ENCODE assay signal across 8 cellular contexts in the genomic region with DNA sequence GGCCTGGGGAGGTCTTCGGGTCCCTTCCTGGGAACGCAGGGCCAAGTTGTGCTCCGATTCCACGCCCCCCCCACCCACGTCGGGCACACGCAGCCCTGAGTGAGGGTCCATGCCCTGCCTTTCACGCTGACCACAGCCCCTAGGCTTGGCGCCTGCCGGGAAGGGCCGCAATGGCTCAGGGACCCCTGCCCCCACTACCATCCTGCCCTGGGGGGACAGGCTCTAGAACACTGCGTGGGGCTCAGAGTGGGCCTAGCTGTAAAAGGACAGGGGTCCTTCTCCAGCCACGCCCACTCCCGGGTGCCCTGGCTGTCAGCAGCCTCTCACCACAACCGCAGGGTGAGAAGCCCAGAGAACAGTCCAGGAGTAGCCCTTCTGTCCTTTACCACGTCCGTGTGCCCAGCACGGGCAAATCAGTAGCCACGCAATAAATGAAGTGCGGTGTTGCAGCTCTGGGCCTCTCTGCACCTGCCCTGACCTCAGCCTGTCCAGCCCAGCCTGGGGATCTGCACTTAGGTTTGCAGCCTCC. TPM values are rescaled to one million over a fixed set of nuclear protein-coding genes. Genes with fewer than 3 reads are reported as not detected.
DNase-seq lines count a peak whose midpoint lies in the region; ATAC-seq and TF ChIP-seq lines count a peak whose summit lies in the region.

No MANE protein-coding gene starts in this region.

- H3K9me3 Mint-ChIP-seq in activated naive CD8-positive, alpha-beta T cell treated with anti-CD3 and anti-CD28 coated beads, Interleukin-2, amount 50 U/mL, for 24 hours: no peaks in the 10 kb centered on the region

- H3K27me3 ChIP-seq in kidney epithelial cell (ENCODE audit: control insufficient read depth, insufficient read depth, low read length) (peaks cover 3% of the 10 kb centered on the region), stomach smooth muscle (ENCODE audit: control insufficient read depth in 1 of 2, insufficient read depth in 2 of 2, low read length in 2 of 2) (no peaks in the 10 kb centered on the region)

- no peaks in the 10 kb centered on the region for H3K9me3 ChIP-seq in stomach smooth muscle (ENCODE audit: control insufficient read depth in 2 of 2, low read length in 2 of 2)

- H3K27ac ChIP-seq in stomach smooth muscle (ENCODE audit: low read length): no peak overlapping the region

- DNase-seq in NCI-H748 (lab: John Stamatoyannopoulos, UW; ENCODE audit: unreplicated experiment) (peak; percentile 39), NCI-H748 treated with DMSO at 0.1 percent for 48 hours (lab: John Stamatoyannopoulos, UW) (no peak), kidney epithelial cell (ENCODE audit: low read depth) (no peak)
- DNase-seq in activated naive CD8-positive, alpha-beta T cell treated with anti-CD3 and anti-CD28 coated beads, Interleukin-2, amount 50 U/mL, for 24 hours: no peak
- no peak for DNase-seq in stimulated activated CD4-positive, alpha-beta T cell treated with anti-CD3 and anti-CD28 coated beads, Interleukin-2, amount 100 ng/mL, for 48 hours

- H3K27ac Mint-ChIP-seq in activated naive CD8-positive, alpha-beta T cell treated with anti-CD3 and anti-CD28 coated beads, Interleukin-2, amount 50 U/mL, for 24 hours: peak overlapping the region; percentile 60

- no peak for TF ChIP-seq CTCF in kidney epithelial cell (IDR thresholded peaks at IDR 0.05; ENCODE audit: insufficient read depth, low read length, poor library complexity, severe bottlenecking)

- ATAC-seq in activated naive CD8-positive, alpha-beta T cell treated with anti-CD3 and anti-CD28 coated beads, Interleukin-2, amount 50 U/mL, for 24 hours: no peak
- ATAC-seq in GM18519 (IDR thresholded peaks at IDR 0.05; ENCODE audit: low FRiP score, unreplicated experiment) (no peak), GM21526 (IDR thresholded peaks at IDR 0.05; ENCODE audit: low FRiP score, unreplicated experiment) (no peak)

- peaks cover 70% of the 10 kb centered on the region for H3K4me1 Mint-ChIP-seq in activated naive CD8-positive, alpha-beta T cell treated with anti-CD3 and anti-CD28 coated beads, Interleukin-2, amount 50 U/mL, for 24 hours

- H3K27me3 Mint-ChIP-seq in activated naive CD8-positive, alpha-beta T cell treated with anti-CD3 and anti-CD28 coated beads, Interleukin-2, amount 50 U/mL, for 24 hours: no peaks in the 10 kb centered on the region

- H3K4me3 ChIP-seq in kidney epithelial cell (ENCODE audit: low read depth, low read length): peak overlapping the region; percentile 47
- peak overlapping the region; percentile 61 to 76 for H3K4me3 ChIP-seq in stomach smooth muscle (ENCODE audit: low read length in 2 of 2)

- H3K4me3 Mint-ChIP-seq in activated naive CD8-positive, alpha-beta T cell treated with anti-CD3 and anti-CD28 coated beads, Interleukin-2, amount 50 U/mL, for 24 hours: peak overlapping the region; percentile 67

- peaks cover 42% of the 10 kb centered on the region for H3K4me1 ChIP-seq in stomach smooth muscle (ENCODE audit: control insufficient read depth, insufficient read depth, low read length)

- no peaks in the 10 kb centered on the region for H3K36me3 ChIP-seq in kidney epithelial cell (ENCODE audit: control insufficient read depth, insufficient read depth, low read length)
- no peaks in the 10 kb centered on the region for H3K36me3 ChIP-seq in stomach smooth muscle (ENCODE audit: control insufficient read depth in 2 of 2, insufficient read depth in 2 of 2, low read length in 2 of 2)

- H3K36me3 Mint-ChIP-seq in activated naive CD8-positive, alpha-beta T cell treated with anti-CD3 and anti-CD28 coated beads, Interleukin-2, amount 50 U/mL, for 24 hours (ENCODE audit: low read depth): peaks cover 3% of the 10 kb centered on the region

- peak overlapping the region; percentile 47 to 66 for H3K9ac ChIP-seq in stomach smooth muscle (ENCODE audit: low read length in 2 of 2)

RNA-seq across cellular contexts. Expression of a gene that starts 9.4 kb away (rescaled TPM):
- 3.4 and 4.7 TPM in 2 replicates for total RNA-seq in kidney epithelial cell
